Comparison of ENCODE assay signal across 8 cellular contexts in the genomic region with DNA sequence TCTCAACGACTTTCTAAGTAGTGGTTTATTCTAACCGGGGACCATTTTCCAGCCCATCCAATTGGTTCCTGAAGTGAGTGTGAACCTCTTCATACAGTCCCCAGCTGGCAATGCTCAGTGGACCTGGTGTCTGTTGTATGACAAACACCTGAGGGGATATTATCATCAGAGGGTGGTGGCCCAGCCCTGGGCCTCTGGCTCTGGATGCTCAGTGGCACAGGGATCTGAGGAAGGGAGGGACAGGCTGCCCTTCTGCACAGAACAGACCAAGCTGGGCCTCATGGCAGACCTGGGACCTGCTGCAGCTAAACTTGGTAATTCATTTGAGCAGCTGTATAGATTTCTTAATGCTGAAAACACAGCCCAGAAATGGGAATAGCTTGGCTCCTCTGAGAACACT.
"Had no signal": no experiment of that assay in that cellular context is flagged by ENCODE, and none has a peak within 500 bp of the region (broad histone marks: within the 10 kb centered on the region; RNA-seq: fewer than 3 reads in every experiment).

No MANE protein-coding gene starts in this region.

- ATAC-seq: HepG2 had no signal

- DNase-seq: IMR-90, KBM-7, KG1 had no signal

- H3K27ac ChIP-seq: HL-60, KMS-11 had no signal

- H3K4me3 ChIP-seq: K562 had no signal

- FAIRE-seq: HepG2, HTR-8/SVneo, K562 had no signal
